Comparison of ENCODE assay signal across 1 cellular context in genomic region chr16:87854053-87854906, GRCh38.
TF ChIP-seq lines count a peak whose summit lies in the region.

No MANE protein-coding gene starts in this region.

TF ChIP-seq in HepG2, 621 proteins besides CTCF, POLR2A, EP300 and RAD21 (continued from another document and continues in another):
- TF ChIP-seq ZNF782 (CRISPR knock-in tag; IDR thresholded peaks at IDR 0.05; ENCODE audit: borderline replicate concordance): peak; percentile 64; the same call in 1 of the 2 replicates
- no peak for TF ChIP-seq TBX3 (IDR thresholded peaks at IDR 0.05; ENCODE audit: borderline replicate concordance)
- TF ChIP-seq ATF6 (CRISPR knock-in tag; conservative IDR thresholded peaks at IDR 0.05): no peak
- TF ChIP-seq JUND (CRISPR knock-in tag; IDR thresholded peaks at IDR 0.05): no peak
- no peak for TF ChIP-seq SMC3 (IDR thresholded peaks at IDR 0.05; ENCODE audit: low read length)
- TF ChIP-seq REPIN1 (CRISPR knock-in tag; IDR thresholded peaks at IDR 0.05; ENCODE audit: borderline replicate concordance, low read depth): no peak
- TF ChIP-seq HNRNPUL1 (IDR thresholded peaks at IDR 0.05; ENCODE audit: low read depth, low read length): no peak
- no peak for TF ChIP-seq GRHL1 (CRISPR knock-in tag; conservative IDR thresholded peaks at IDR 0.05)
- TF ChIP-seq SAP130 (CRISPR knock-in tag; IDR thresholded peaks at IDR 0.05; ENCODE audit: low read depth): no peak
- TF ChIP-seq NBN (conservative IDR thresholded peaks at IDR 0.05): no peak
- no peak for TF ChIP-seq U2AF2 (IDR thresholded peaks at IDR 0.05; ENCODE audit: low read depth, low read length)
- no peak; the same call in 1 of the 2 replicates for TF ChIP-seq GABPB1 (CRISPR knock-in tag; IDR thresholded peaks at IDR 0.05)
- TF ChIP-seq ZNF282 (IDR thresholded peaks at IDR 0.05; ENCODE audit: partially characterized antibody): no peak
- TF ChIP-seq HNRNPK (IDR thresholded peaks at IDR 0.05; ENCODE audit: low read depth, low read length, poor library complexity, severe bottlenecking): no peak
- no peak for TF ChIP-seq ARNT (IDR thresholded peaks at IDR 0.05)
- no peak; the same call in 1 of the 2 replicates for TF ChIP-seq ERF (CRISPR knock-in tag; IDR thresholded peaks at IDR 0.05)
- no peak; the same call in 1 of the 2 replicates for TF ChIP-seq HES4 (CRISPR knock-in tag; IDR thresholded peaks at IDR 0.05; ENCODE audit: borderline replicate concordance)
- TF ChIP-seq ZBTB4 (CRISPR knock-in tag; IDR thresholded peaks at IDR 0.05; ENCODE audit: borderline replicate concordance): no peak
- TF ChIP-seq ELF1 (CRISPR knock-in tag; IDR thresholded peaks at IDR 0.05): no peak
- no peak for TF ChIP-seq ZNF878 (CRISPR knock-in tag; IDR thresholded peaks at IDR 0.05)
- no peak for TF ChIP-seq HNRNPLL (IDR thresholded peaks at IDR 0.05; ENCODE audit: low read depth, low read length, poor library complexity, severe bottlenecking)
- TF ChIP-seq ZSCAN31 (CRISPR knock-in tag; IDR thresholded peaks at IDR 0.05; ENCODE audit: low read depth): no peak; the same call in 1 of the 2 replicates
- no peak for TF ChIP-seq ZNF576 (CRISPR knock-in tag; IDR thresholded peaks at IDR 0.05)
- no peak for TF ChIP-seq AHDC1 (CRISPR knock-in tag; IDR thresholded peaks at IDR 0.05; ENCODE audit: borderline replicate concordance)
- TF ChIP-seq SCMH1 (CRISPR knock-in tag; IDR thresholded peaks at IDR 0.05; ENCODE audit: borderline replicate concordance): no peak
- TF ChIP-seq SMAD3 (CRISPR knock-in tag; IDR thresholded peaks at IDR 0.05): no peak
- TF ChIP-seq HDAC6 (IDR thresholded peaks at IDR 0.05; ENCODE audit: low read depth, low read length): no peak
- no peak for TF ChIP-seq GPN1 (CRISPR knock-in tag; IDR thresholded peaks at IDR 0.05; ENCODE audit: borderline replicate concordance)
- no peak for TF ChIP-seq RNF219 (CRISPR knock-in tag; IDR thresholded peaks at IDR 0.05)
- TF ChIP-seq ZNF318 (CRISPR knock-in tag; IDR thresholded peaks at IDR 0.05): no peak
